26 cellular contexts compared by ENCODE assay signal in genomic region chrY:14473320-14473719, GRCh38. TPM values are rescaled to one million over a fixed set of nuclear protein-coding genes. Genes with fewer than 3 reads are reported as not detected.
"Had no signal": no experiment of that assay in that cellular context is flagged by ENCODE, and none has a peak within 500 bp of the region (broad histone marks: within the 10 kb centered on the region; RNA-seq: fewer than 3 reads in every experiment).

No MANE protein-coding gene starts in this region.

- DNase-seq: IMR-90; Karpas-422; KG1; MG63; NCI-H1092; NCI-H1105 treated with DMSO at 0.1 percent for 48 hours; NCI-H1436; NCI-H187; NCI-H2029; NCI-H2081 treated with DMSO at 0.1 percent for 48 hours; NCI-H2171; NCI-H226; NCI-H446; NCI-H510A; NCI-H524 treated with DMSO at 0.1 percent for 48 hours; NCI-H69; NCI-H774; NK-92 treated with Interleukin-12 subunit alpha and Interleukin-12 subunit beta, amount 100 ng/mL, for 24 hours; PC-3; SHP77; SK-N-SH had no signal

- FAIRE-seq: HepG2 had no signal

- H3K4me3 ChIP-seq: MG63 had no signal

- H3K27me3 ChIP-seq: MG63 had no signal

- H3K9ac ChIP-seq: SK-N-SH had no signal

- H3K36me3 ChIP-seq: MG63 had no signal

- H3K9me3 ChIP-seq: MG63, SK-N-SH had no signal

- H3K27ac ChIP-seq: RWPE1 had no signal

- ATAC-seq: HepG2, Panc1, PC-3 had no signal

- H3K4me2 ChIP-seq: SK-N-SH had no signal

RNA-seq across cellular contexts. Expression of gene NLGN4Y, which starts 51.0 kb away (rescaled TPM):
- total RNA-seq: IMR-90, OCI-LY7, PC-3, SK-MEL-5 had no signal
- polyA plus RNA-seq: IMR-90, SK-N-SH had no signal
